1 cellular context compared by ENCODE assay signal in the genomic region with DNA sequence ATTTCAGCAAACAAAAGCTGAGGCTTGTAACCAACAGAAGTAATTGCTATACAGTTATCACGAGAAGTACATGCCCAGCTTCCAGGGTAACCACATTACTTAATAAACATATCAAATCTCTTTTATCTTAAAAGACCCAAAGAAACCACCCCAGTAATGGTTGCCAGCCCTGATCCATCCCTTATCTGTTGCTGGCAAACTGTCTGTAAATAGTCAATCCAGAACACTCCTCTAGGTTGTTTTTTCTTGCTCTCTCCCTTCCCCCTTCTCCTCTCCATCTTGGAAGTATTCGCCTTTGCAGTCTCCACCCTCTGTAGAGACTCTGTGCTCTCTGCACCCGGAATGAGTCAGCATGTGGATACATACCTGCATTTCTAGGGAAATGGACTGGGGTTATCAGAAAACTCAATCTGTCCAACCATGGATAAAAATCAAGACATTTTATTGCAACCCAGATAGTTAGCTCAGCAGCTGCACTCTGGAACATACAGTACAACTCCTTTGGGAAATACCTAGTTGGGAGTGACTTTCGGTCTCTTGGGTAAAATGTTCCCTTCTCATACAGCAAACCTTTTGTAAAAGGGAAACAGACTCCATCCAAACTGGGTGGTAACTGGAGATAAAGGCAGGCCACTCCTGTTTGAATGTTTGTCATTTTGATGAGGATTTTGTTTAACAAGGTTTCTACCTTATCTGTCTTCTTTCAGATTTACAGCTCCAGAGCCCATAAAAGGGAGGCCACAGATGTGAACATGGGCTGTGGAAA.
TF ChIP-seq lines count a peak whose summit lies in the region.

No MANE protein-coding gene starts in this region.

TF ChIP-seq in SK-N-SH, 30 proteins besides CTCF, POLR2A, EP300 and RAD21:
- no peak for TF ChIP-seq USF1 (IDR thresholded peaks at IDR 0.05; ENCODE audit: borderline replicate concordance, low read depth)
- TF ChIP-seq SIN3A (IDR thresholded peaks at IDR 0.05; ENCODE audit: borderline replicate concordance, low read depth, low read length): 0 out of 2 replicates have a peak, but pooled peaks have one; percentile 41
- no peak for TF ChIP-seq NRF1 (IDR thresholded peaks at IDR 0.05; ENCODE audit: low read depth, low read length)
- 0 out of 2 replicates have a peak, but pooled peaks have one; percentile 19 for TF ChIP-seq ELF1 (IDR thresholded peaks at IDR 0.05)
- TF ChIP-seq MXI1 (IDR thresholded peaks at IDR 0.05; ENCODE audit: low read depth, low read length): 0 out of 2 replicates have a peak, but pooled peaks have one; percentile 18
- TF ChIP-seq TAF1 (IDR thresholded peaks at IDR 0.05; ENCODE audit: borderline replicate concordance, low read depth, low read length): peak; percentile 83; the same call in 1 of the 2 replicates
- no peak for TF ChIP-seq ZBTB33 (IDR thresholded peaks at IDR 0.05; ENCODE audit: borderline replicate concordance, low read depth)
- no peak for TF ChIP-seq MEF2A (IDR thresholded peaks at IDR 0.05; ENCODE audit: borderline replicate concordance, low read depth)
- TF ChIP-seq RCOR1 (IDR thresholded peaks at IDR 0.05; ENCODE audit: low read length): peak; percentile 68; the same call in 1 of the 2 replicates
- peak; percentile 45; the same call in 1 of the 2 replicates for TF ChIP-seq POLR2AphosphoS5 (IDR thresholded peaks at IDR 0.05; ENCODE audit: low read depth, low read length)
- peak; percentile 84 for TF ChIP-seq JUND (IDR thresholded peaks at IDR 0.05)
- TF ChIP-seq, protein P1, sequence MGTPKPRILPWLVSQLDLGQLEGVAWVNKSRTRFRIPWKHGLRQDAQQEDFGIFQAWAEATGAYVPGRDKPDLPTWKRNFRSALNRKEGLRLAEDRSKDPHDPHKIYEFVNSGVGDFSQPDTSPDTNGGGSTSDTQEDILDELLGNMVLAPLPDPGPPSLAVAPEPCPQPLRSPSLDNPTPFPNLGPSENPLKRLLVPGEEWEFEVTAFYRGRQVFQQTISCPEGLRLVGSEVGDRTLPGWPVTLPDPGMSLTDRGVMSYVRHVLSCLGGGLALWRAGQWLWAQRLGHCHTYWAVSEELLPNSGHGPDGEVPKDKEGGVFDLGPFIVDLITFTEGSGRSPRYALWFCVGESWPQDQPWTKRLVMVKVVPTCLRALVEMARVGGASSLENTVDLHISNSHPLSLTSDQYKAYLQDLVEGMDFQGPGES (IDR thresholded peaks at IDR 0.05; ENCODE audit: low read depth, low read length): no peak; the same call in 1 of the 2 replicates
- peak; percentile 81 for TF ChIP-seq TCF12 (IDR thresholded peaks at IDR 0.05)
- peak; percentile 91 for TF ChIP-seq FOSL2 (IDR thresholded peaks at IDR 0.05; ENCODE audit: borderline replicate concordance, low read depth)
- TF ChIP-seq NFIC (IDR thresholded peaks at IDR 0.05; ENCODE audit: borderline replicate concordance): peak; percentile 42; the same call in 1 of the 2 replicates
- TF ChIP-seq RXRA (IDR thresholded peaks at IDR 0.05; ENCODE audit: borderline replicate concordance, low read depth): peak; percentile 77; the same call in 1 of the 2 replicates
- TF ChIP-seq, protein P2, sequence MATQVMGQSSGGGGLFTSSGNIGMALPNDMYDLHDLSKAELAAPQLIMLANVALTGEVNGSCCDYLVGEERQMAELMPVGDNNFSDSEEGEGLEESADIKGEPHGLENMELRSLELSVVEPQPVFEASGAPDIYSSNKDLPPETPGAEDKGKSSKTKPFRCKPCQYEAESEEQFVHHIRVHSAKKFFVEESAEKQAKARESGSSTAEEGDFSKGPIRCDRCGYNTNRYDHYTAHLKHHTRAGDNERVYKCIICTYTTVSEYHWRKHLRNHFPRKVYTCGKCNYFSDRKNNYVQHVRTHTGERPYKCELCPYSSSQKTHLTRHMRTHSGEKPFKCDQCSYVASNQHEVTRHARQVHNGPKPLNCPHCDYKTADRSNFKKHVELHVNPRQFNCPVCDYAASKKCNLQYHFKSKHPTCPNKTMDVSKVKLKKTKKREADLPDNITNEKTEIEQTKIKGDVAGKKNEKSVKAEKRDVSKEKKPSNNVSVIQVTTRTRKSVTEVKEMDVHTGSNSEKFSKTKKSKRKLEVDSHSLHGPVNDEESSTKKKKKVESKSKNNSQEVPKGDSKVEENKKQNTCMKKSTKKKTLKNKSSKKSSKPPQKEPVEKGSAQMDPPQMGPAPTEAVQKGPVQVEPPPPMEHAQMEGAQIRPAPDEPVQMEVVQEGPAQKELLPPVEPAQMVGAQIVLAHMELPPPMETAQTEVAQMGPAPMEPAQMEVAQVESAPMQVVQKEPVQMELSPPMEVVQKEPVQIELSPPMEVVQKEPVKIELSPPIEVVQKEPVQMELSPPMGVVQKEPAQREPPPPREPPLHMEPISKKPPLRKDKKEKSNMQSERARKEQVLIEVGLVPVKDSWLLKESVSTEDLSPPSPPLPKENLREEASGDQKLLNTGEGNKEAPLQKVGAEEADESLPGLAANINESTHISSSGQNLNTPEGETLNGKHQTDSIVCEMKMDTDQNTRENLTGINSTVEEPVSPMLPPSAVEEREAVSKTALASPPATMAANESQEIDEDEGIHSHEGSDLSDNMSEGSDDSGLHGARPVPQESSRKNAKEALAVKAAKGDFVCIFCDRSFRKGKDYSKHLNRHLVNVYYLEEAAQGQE (IDR thresholded peaks at IDR 0.05; ENCODE audit: low read depth, low read length): peak; percentile 58; the same call in 1 of the 2 replicates
- peak; percentile 57; the same call in 1 of the 2 replicates for TF ChIP-seq MAX (IDR thresholded peaks at IDR 0.05; ENCODE audit: low read depth)
- TF ChIP-seq TEAD4 (IDR thresholded peaks at IDR 0.05; ENCODE audit: borderline replicate concordance, insufficient read depth): 0 out of 2 replicates have a peak, but pooled peaks have one; percentile 49
- TF ChIP-seq SMC3 (IDR thresholded peaks at IDR 0.05; ENCODE audit: low read depth, low read length): no peak
- TF ChIP-seq, protein P3, sequence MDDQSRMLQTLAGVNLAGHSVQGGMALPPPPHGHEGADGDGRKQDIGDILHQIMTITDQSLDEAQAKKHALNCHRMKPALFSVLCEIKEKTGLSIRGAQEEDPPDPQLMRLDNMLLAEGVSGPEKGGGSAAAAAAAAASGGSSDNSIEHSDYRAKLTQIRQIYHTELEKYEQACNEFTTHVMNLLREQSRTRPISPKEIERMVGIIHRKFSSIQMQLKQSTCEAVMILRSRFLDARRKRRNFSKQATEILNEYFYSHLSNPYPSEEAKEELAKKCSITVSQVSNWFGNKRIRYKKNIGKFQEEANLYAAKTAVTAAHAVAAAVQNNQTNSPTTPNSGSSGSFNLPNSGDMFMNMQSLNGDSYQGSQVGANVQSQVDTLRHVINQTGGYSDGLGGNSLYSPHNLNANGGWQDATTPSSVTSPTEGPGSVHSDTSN (IDR thresholded peaks at IDR 0.05): peak; percentile 34
- peak; percentile 75; the same call in 1 of the 2 replicates for TF ChIP-seq YY1 (IDR thresholded peaks at IDR 0.05; ENCODE audit: low read depth)
- TF ChIP-seq EZH2phosphoT487 (IDR thresholded peaks at IDR 0.05; ENCODE audit: borderline replicate concordance, low read depth): no peak
- TF ChIP-seq GATA2 (CRISPR knock-in tag; IDR thresholded peaks at IDR 0.05): peak; percentile 10; the same call in 1 of the 2 replicates
- peak; percentile 71 for TF ChIP-seq CHD2 (IDR thresholded peaks at IDR 0.05; ENCODE audit: low read length, partially characterized antibody)
